ENCODE assay signal across 8 cellular contexts in the genomic region with DNA sequence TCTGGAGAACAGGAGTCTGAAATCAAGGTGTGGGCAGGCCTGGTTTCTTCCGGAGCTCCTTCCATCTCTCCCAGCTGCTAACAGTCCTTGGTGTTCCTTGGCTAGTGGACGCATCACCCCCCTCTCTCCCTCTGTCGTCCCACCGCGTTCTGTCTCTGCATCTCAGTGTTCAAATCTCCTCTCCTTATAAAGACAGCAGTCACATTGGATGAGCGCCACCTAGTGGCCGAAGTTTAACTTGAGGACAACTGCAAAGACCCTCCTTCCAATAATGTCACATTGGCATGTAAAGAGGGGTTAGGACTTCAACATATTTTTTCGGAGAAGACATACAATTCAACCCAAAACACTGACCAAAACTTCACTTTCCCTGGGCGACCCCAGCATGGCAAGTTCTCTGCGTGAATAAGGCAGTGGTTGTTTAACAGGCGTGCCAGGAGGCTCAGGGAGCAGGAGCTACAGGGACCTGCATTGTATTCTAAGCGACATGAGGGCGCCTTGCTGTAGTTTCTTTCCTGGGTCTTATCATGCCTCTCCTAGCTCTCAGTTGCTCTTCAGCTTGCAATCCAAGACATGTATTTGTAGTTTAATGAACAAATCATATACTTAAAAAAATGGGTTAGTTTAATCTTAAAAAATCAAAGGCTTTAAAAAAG. TPM values are rescaled to one million over a fixed set of nuclear protein-coding genes. Genes with fewer than 3 reads are reported as not detected.
DNase-seq lines count a peak whose midpoint lies in the region; ATAC-seq and TF ChIP-seq lines count a peak whose summit lies in the region.

No MANE protein-coding gene starts in this region.

- no peak for TF ChIP-seq POLR2A in esophagus squamous epithelium (IDR thresholded peaks at IDR 0.05)

- H3K27me3 ChIP-seq in esophagus squamous epithelium (peaks cover 0 to 5% (median 0%) of the 10 kb centered on the region in 4 donors), thoracic aorta (replicated peaks; ENCODE audit: insufficient read depth) (no peaks in the 10 kb centered on the region)

- CTCF ChIA-PET in activated CD8-positive, alpha-beta memory T cell treated with anti-CD3 and anti-CD28 coated beads, Interleukin-2, amount 10 ng/mL, durations not matched to agents 7 days and 5 days (lab: Charles Lee): interaction anchor here (0.6 to 2.9 kb wide), 12 partner anchors 9 to 516 kb away, joined by 3 to 12 read pairs (median 3); no protein-coding TSS in a partner anchor

- H3K9me3 ChIP-seq in esophagus squamous epithelium (no peaks in the 10 kb centered on the region), thoracic aorta (no peaks in the 10 kb centered on the region)

- no peak overlapping the region for H3K4me3 Mint-ChIP-seq in activated CD8-positive, alpha-beta memory T cell treated with anti-CD3 and anti-CD28 coated beads, Interleukin-2, amount 10 ng/mL, durations not matched to agents 7 days and 5 days
- H3K4me3 Mint-ChIP-seq in neural crest cell: no peak overlapping the region

- TF ChIP-seq CTCF in C4-2B (conservative IDR thresholded peaks at IDR 0.05): peak; percentile 88
- peak; percentile 66 to 84 (median 70) for TF ChIP-seq CTCF in esophagus squamous epithelium (IDR thresholded peaks at IDR 0.05)
- TF ChIP-seq CTCF in neural crest cell (conservative IDR thresholded peaks at IDR 0.05): peak; percentile 94
- TF ChIP-seq CTCF in thoracic aorta (IDR thresholded peaks at IDR 0.05): peak; percentile 76

- DNase-seq in HS-5 (ENCODE audit: low read depth) (peak; percentile 68), NOMO-1 treated with DMSO at 0.1 percent for 48 hours (lab: John Stamatoyannopoulos, UW; ENCODE audit: unreplicated experiment) (peak; percentile 77), esophagus squamous epithelium (lab: John Stamatoyannopoulos, UW) (no peak), neural crest cell (ENCODE audit: low read depth, low spot score) (peak; percentile 93), thoracic aorta (ENCODE audit: low spot score) (peak; percentile 43)
- peak; percentile 63 for DNase-seq in activated CD8-positive, alpha-beta memory T cell treated with anti-CD3 and anti-CD28 coated beads, Interleukin-2, amount 10 ng/mL, durations not matched to agents 7 days and 5 days

- no peaks in the 10 kb centered on the region for H3K9me3 Mint-ChIP-seq in activated CD8-positive, alpha-beta memory T cell treated with anti-CD3 and anti-CD28 coated beads, Interleukin-2, amount 10 ng/mL, durations not matched to agents 7 days and 5 days (ENCODE audit: low read depth)
- H3K9me3 Mint-ChIP-seq in neural crest cell: peaks cover 3% of the 10 kb centered on the region

- no peaks in the 10 kb centered on the region for H3K27me3 Mint-ChIP-seq in activated CD8-positive, alpha-beta memory T cell treated with anti-CD3 and anti-CD28 coated beads, Interleukin-2, amount 10 ng/mL, durations not matched to agents 7 days and 5 days
- H3K27me3 Mint-ChIP-seq in neural crest cell (ENCODE audit: low read depth): no peaks in the 10 kb centered on the region

- ATAC-seq in GM19324 (IDR thresholded peaks at IDR 0.05; ENCODE audit: low FRiP score, unreplicated experiment) (peak; percentile 65), thoracic aorta (ENCODE audit: insufficient number of reproducible peaks, low FRiP score, low read depth) (no peak)
- ATAC-seq in activated CD8-positive, alpha-beta memory T cell treated with anti-CD3 and anti-CD28 coated beads, Interleukin-2, amount 10 ng/mL, durations not matched to agents 7 days and 5 days: no peak

- no peaks in the 10 kb centered on the region for H3K36me3 ChIP-seq in esophagus squamous epithelium
- no peaks in the 10 kb centered on the region for H3K36me3 ChIP-seq in thoracic aorta

- H3K27ac Mint-ChIP-seq in activated CD8-positive, alpha-beta memory T cell treated with anti-CD3 and anti-CD28 coated beads, Interleukin-2, amount 10 ng/mL, durations not matched to agents 7 days and 5 days: no peak overlapping the region
- H3K27ac Mint-ChIP-seq in neural crest cell (ENCODE audit: unreplicated experiment): no peak overlapping the region

- 23 to 27% methylated on average over 13 of the region's 13 CpGs for WGBS in esophagus squamous epithelium, 2 donors

- no peaks in the 10 kb centered on the region for H3K36me3 Mint-ChIP-seq in activated CD8-positive, alpha-beta memory T cell treated with anti-CD3 and anti-CD28 coated beads, Interleukin-2, amount 10 ng/mL, durations not matched to agents 7 days and 5 days
- H3K36me3 Mint-ChIP-seq in neural crest cell (ENCODE audit: low read depth): no peaks in the 10 kb centered on the region

- H3K4me3 ChIP-seq in esophagus squamous epithelium: no peak overlapping the region
- H3K4me3 ChIP-seq in thoracic aorta: no peak overlapping the region

- H3K4me1 ChIP-seq in esophagus squamous epithelium (peaks cover 0 to 46% (median 6%) of the 10 kb centered on the region in 3 donors), thoracic aorta (ENCODE audit: control insufficient read depth in 1 of 2, low read depth in 2 of 2) (peaks cover 5 to 6% of the 10 kb centered on the region in 2 donors)

- no peak overlapping the region for H3K27ac ChIP-seq in C4-2B
- H3K27ac ChIP-seq in esophagus squamous epithelium: peak overlapping the region in 1 of 4 donors; percentile 36
- no peak overlapping the region for H3K27ac ChIP-seq in thoracic aorta

- intact Hi-C loops in esophagus squamous epithelium (cut with DNase I): loop anchor here (5.0 kb wide), 1 partner anchor 397 kb away; no protein-coding TSS in a partner anchor

- no peaks in the 10 kb centered on the region for H3K4me1 Mint-ChIP-seq in activated CD8-positive, alpha-beta memory T cell treated with anti-CD3 and anti-CD28 coated beads, Interleukin-2, amount 10 ng/mL, durations not matched to agents 7 days and 5 days
- H3K4me1 Mint-ChIP-seq in neural crest cell: peaks cover 16% of the 10 kb centered on the region

RNA-seq across cellular contexts. Expression of gene BASP1, which starts 27.9 kb away (rescaled TPM):
- under 1 TPM in 1 of 2 experiments, not detected in 1; 0.75 TPM for total RNA-seq in activated CD8-positive, alpha-beta memory T cell treated with anti-CD3 and anti-CD28 coated beads, Interleukin-2, amount 10 ng/mL, durations not matched to agents 7 days and 5 days
- 10 to 100 TPM in 3 of 4 donors, 1 to 10 TPM in 1; 5.2 to 16.7 (median 13.6) TPM for total RNA-seq in esophagus squamous epithelium
- total RNA-seq in neural crest cell: 99.5 and 100 TPM in 2 replicates
- total RNA-seq in thoracic aorta: 10 to 100 TPM; 37.1 to 48.8 TPM
